1 cellular context compared by ENCODE assay signal in genomic region chr14:74611672-74612345, GRCh38.
A peak's percentile ranks its signal among the peaks of the same experiment; 100 is the strongest.
TF ChIP-seq lines count a peak whose summit lies in the region.

LTBP2 (minus strand) TSS chr14:74612237; CDS start chr14:74611944, 293 bp downstream.

TF ChIP-seq in HepG2, 621 proteins besides CTCF, POLR2A, EP300 and RAD21 (continued from another document and continues in another):
- TF ChIP-seq ZNF407 (CRISPR knock-in tag; IDR thresholded peaks at IDR 0.05; ENCODE audit: not compliant biosample characterization) (peak; percentile 79), MBD4 (IDR thresholded peaks at IDR 0.05; ENCODE audit: borderline replicate concordance, low read length) (no peak), ZNF10 (CRISPR knock-in tag; IDR thresholded peaks at IDR 0.05; ENCODE audit: borderline replicate concordance, low read depth) (no peak), SALL2 (CRISPR knock-in tag; IDR thresholded peaks at IDR 0.05) (no peak), ZNF678 (CRISPR knock-in tag; IDR thresholded peaks at IDR 0.05) (no peak), ZNF800 (CRISPR knock-in tag; IDR thresholded peaks at IDR 0.05) (peak; percentile 98), TFAP4 (IDR thresholded peaks at IDR 0.05; ENCODE audit: borderline replicate concordance, low read depth) (no peak), JDP2 (CRISPR knock-in tag; IDR thresholded peaks at IDR 0.05; ENCODE audit: borderline replicate concordance) (no peak), ZNF7 (CRISPR knock-in tag; IDR thresholded peaks at IDR 0.05) (no peak), JARID2 (CRISPR knock-in tag; IDR thresholded peaks at IDR 0.05; ENCODE audit: insufficient replicate concordance) (no peak), MTF2 (CRISPR knock-in tag; IDR thresholded peaks at IDR 0.05; ENCODE audit: borderline replicate concordance) (peak; percentile 53; the same call in 1 of the 2 replicates), ZNF224 (CRISPR knock-in tag; IDR thresholded peaks at IDR 0.05) (no peak), ZBTB7A (CRISPR knock-in tag; IDR thresholded peaks at IDR 0.05) (no peak), RERE (CRISPR knock-in tag; IDR thresholded peaks at IDR 0.05; ENCODE audit: low read depth) (no peak), SATB2 (CRISPR knock-in tag; IDR thresholded peaks at IDR 0.05) (0 out of 2 replicates have a peak, but pooled peaks have one; percentile 7), CSRNP1 (CRISPR knock-in tag; IDR thresholded peaks at IDR 0.05) (peak; percentile 83; the same call in 1 of the 2 replicates), MAX (IDR thresholded peaks at IDR 0.05) (peak; percentile 57; the same call in 1 of the 2 replicates), ONECUT2 (CRISPR knock-in tag; IDR thresholded peaks at IDR 0.05) (no peak), SNAPC2 (CRISPR knock-in tag; IDR thresholded peaks at IDR 0.05) (no peak), ZFX (CRISPR knock-in tag; IDR thresholded peaks at IDR 0.05; ENCODE audit: low read depth) (peak; percentile 22), TSC22D2 (CRISPR knock-in tag; IDR thresholded peaks at IDR 0.05; ENCODE audit: borderline replicate concordance) (no peak)
- TF ChIP-seq, protein P1, sequence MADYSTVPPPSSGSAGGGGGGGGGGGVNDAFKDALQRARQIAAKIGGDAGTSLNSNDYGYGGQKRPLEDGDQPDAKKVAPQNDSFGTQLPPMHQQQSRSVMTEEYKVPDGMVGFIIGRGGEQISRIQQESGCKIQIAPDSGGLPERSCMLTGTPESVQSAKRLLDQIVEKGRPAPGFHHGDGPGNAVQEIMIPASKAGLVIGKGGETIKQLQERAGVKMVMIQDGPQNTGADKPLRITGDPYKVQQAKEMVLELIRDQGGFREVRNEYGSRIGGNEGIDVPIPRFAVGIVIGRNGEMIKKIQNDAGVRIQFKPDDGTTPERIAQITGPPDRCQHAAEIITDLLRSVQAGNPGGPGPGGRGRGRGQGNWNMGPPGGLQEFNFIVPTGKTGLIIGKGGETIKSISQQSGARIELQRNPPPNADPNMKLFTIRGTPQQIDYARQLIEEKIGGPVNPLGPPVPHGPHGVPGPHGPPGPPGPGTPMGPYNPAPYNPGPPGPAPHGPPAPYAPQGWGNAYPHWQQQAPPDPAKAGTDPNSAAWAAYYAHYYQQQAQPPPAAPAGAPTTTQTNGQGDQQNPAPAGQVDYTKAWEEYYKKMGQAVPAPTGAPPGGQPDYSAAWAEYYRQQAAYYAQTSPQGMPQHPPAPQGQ (CRISPR knock-in tag; IDR thresholded peaks at IDR 0.05; ENCODE audit: borderline replicate concordance), result no peak
- TF ChIP-seq, protein P2, sequence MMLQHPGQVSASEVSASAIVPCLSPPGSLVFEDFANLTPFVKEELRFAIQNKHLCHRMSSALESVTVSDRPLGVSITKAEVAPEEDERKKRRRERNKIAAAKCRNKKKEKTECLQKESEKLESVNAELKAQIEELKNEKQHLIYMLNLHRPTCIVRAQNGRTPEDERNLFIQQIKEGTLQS (CRISPR knock-in tag; IDR thresholded peaks at IDR 0.05), result 0 out of 2 replicates have a peak, but pooled peaks have one; percentile 8
- TF ChIP-seq, protein P3, sequence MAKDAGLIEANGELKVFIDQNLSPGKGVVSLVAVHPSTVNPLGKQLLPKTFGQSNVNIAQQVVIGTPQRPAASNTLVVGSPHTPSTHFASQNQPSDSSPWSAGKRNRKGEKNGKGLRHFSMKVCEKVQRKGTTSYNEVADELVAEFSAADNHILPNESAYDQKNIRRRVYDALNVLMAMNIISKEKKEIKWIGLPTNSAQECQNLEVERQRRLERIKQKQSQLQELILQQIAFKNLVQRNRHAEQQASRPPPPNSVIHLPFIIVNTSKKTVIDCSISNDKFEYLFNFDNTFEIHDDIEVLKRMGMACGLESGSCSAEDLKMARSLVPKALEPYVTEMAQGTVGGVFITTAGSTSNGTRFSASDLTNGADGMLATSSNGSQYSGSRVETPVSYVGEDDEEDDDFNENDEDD (CRISPR knock-in tag; IDR thresholded peaks at IDR 0.05; ENCODE audit: borderline replicate concordance), result 0 out of 2 replicates have a peak, but pooled peaks have one; percentile 14
- TF ChIP-seq, protein P4, sequence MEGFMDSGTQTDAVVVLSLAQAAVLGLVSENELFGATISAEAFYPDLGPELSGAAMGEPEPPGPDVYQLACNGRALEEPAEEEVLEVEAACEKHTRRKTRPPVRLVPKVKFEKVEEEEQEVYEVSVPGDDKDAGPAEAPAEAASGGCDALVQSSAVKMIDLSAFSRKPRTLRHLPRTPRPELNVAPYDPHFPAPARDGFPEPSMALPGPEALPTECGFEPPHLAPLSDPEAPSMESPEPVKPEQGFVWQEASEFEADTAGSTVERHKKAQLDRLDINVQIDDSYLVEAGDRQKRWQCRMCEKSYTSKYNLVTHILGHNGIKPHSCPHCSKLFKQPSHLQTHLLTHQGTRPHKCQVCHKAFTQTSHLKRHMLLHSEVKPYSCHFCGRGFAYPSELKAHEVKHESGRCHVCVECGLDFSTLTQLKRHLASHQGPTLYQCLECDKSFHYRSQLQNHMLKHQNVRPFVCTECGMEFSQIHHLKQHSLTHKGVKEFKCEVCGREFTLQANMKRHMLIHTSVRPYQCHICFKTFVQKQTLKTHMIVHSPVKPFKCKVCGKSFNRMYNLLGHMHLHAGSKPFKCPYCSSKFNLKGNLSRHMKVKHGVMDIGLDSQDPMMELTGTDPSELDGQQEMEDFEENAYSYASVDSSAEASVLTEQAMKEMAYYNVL (CRISPR knock-in tag; IDR thresholded peaks at IDR 0.05; ENCODE audit: borderline replicate concordance), result no peak
